In the genomic region with DNA sequence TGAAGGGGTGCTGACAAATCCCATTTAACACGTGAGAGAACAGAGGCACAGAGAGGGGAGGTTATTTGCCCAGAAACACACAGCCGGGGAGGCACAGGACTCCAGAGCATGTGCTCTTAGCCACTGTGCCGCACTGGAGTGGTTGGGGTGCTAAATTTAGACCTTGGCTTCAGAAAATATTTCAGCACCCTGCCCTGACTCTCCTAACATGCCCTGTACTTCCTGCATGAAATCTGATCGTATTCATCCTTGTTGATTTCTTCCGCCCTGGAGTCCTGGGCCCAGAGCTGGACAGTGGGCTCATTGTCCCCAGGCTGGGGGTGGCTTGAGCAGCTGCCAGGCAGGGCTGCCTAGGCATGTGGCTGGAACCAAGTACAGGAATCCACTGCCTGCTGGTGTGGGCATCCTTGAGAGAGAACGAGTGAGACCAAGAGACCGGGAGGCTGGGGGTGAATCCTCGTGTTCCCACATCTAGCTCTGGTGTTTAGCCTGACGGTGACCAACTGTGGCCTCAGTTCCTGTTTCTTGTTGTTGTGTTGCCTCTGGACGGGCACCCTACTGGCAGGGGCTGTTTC, we compare ENCODE assay signal across 9 cellular contexts. TPM values are rescaled to one million over a fixed set of nuclear protein-coding genes. Genes with fewer than 3 reads are reported as not detected.
DNase-seq lines count a peak whose midpoint lies in the region; ATAC-seq and TF ChIP-seq lines count a peak whose summit lies in the region.
"Had no signal": no experiment of that assay in that cellular context is flagged by ENCODE, and none has a peak within 500 bp of the region (broad histone marks: within the 10 kb centered on the region; RNA-seq: fewer than 3 reads in every experiment).

No MANE protein-coding gene starts in this region.

- H3K27ac Mint-ChIP-seq in Caco-2 (ENCODE audit: unreplicated experiment): no peak overlapping the region

- no peak overlapping the region for H3K4me3 Mint-ChIP-seq in Caco-2 (ENCODE audit: unreplicated experiment)

- H3K27me3 ChIP-seq in liver (ENCODE audit: control insufficient read depth in 4 of 4, insufficient read depth in 4 of 4, low read length in 3 of 4): no peaks in the 10 kb centered on the region
- no peaks in the 10 kb centered on the region for H3K27me3 ChIP-seq in tibial nerve
- no peaks in the 10 kb centered on the region for H3K27me3 ChIP-seq in Caco-2 (replicated peaks; ENCODE audit: control insufficient read depth, insufficient read depth, low read length)
- H3K27me3 ChIP-seq in A673 (replicated peaks; ENCODE audit: insufficient read depth, low read depth, low read length, poor library complexity): no peaks in the 10 kb centered on the region
- H3K27me3 ChIP-seq: MG63 had no signal

- peak; percentile 65 to 93 for TF ChIP-seq EP300 in tibial nerve (IDR thresholded peaks at IDR 0.05)

- H3K9ac ChIP-seq in liver (ENCODE audit: low read depth in 1 of 2, low read length in 2 of 2): no peak overlapping the region

- DNase-seq in M059J (ENCODE audit: low read depth): peak; percentile 88
- DNase-seq in cerebellum (ENCODE audit: low spot score): peak; percentile 44
- DNase-seq in tibial nerve (ENCODE audit: low spot score in 2 of 2): peak; percentile 39 to 60
- DNase-seq in NCI-H1092 treated with DMSO at 0.1 percent for 48 hours (lab: John Stamatoyannopoulos, UW): no peak
- no peak for DNase-seq in Caco-2
- no peak for DNase-seq in A673 (ENCODE audit: low spot score)
- DNase-seq: MG63 had no signal

- H3K36me3 Mint-ChIP-seq in Caco-2 (ENCODE audit: insufficient read depth, unreplicated experiment): no peaks in the 10 kb centered on the region

- WGBS in liver: 61% methylated on average over 10 of the region's 10 CpGs
- WGBS in tibial nerve, 2 donors: 13 to 31% methylated on average over 10 of the region's 10 CpGs

- peak in 1 of 2 donors; percentile 12 for TF ChIP-seq POLR2A in tibial nerve (IDR thresholded peaks at IDR 0.05)

- CTCF ChIA-PET in Caco-2 (lab: Charles Lee) (no interaction called here), A673 (lab: Charles Lee) (no interaction called here)

- no peak for ATAC-seq in HG02798 (IDR thresholded peaks at IDR 0.05; ENCODE audit: poor library complexity, unreplicated experiment)

- no peak for TF ChIP-seq RAD21 in liver (IDR thresholded peaks at IDR 0.05)

- no peaks in the 10 kb centered on the region for H3K9me3 ChIP-seq in liver (ENCODE audit: control insufficient read depth in 4 of 4, low read length in 3 of 4)
- H3K9me3 ChIP-seq in tibial nerve: no peaks in the 10 kb centered on the region
- H3K9me3 ChIP-seq in Caco-2: no peaks in the 10 kb centered on the region
- H3K9me3 ChIP-seq in A673 (ENCODE audit: low read depth, low read length, poor library complexity, severe bottlenecking): no peaks in the 10 kb centered on the region
- H3K9me3 ChIP-seq: MG63 had no signal

- TF ChIP-seq CTCF in liver (IDR thresholded peaks at IDR 0.05; ENCODE audit: low read depth, low read length, missing input control): no peak
- TF ChIP-seq CTCF in tibial nerve (IDR thresholded peaks at IDR 0.05): no peak
- no peak for TF ChIP-seq CTCF in Caco-2 (IDR thresholded peaks at IDR 0.05; ENCODE audit: insufficient read depth in 1 of 2, low read depth in 1 of 2, low read length in 1 of 2, severe bottlenecking in 1 of 2, unreplicated experiment in 1 of 2)
- no peak for TF ChIP-seq CTCF in A673 (conservative IDR thresholded peaks at IDR 0.05; ENCODE audit: low read depth, low read length)

- BruUV-seq in Caco-2 (replicated peaks; lab: Mats Ljungman, UMichigan) (no TSS peak), A673 (replicated peaks; lab: Mats Ljungman, UMichigan) (no TSS peak)

- H3K4me3 ChIP-seq in liver (ENCODE audit: low read depth in 1 of 3, low read length in 3 of 3) (no peak overlapping the region), tibial nerve (no peak overlapping the region), Caco-2 (ENCODE audit: low read depth, low read length) (no peak overlapping the region), A673 (ENCODE audit: low read depth, low read length, poor library complexity, severe bottlenecking) (no peak overlapping the region)
- H3K4me3 ChIP-seq: MG63 had no signal

- H3K9me3 Mint-ChIP-seq in Caco-2 (ENCODE audit: unreplicated experiment): no peaks in the 10 kb centered on the region

- POLR2A ChIA-PET in Caco-2 (lab: Charles Lee): no interaction called here
- POLR2A ChIA-PET in A673 (lab: Charles Lee; ENCODE audit: low non-redundant PET): no interaction called here

- H3K4me1 Mint-ChIP-seq in Caco-2 (ENCODE audit: low read depth, unreplicated experiment): no peaks in the 10 kb centered on the region

- intact Hi-C loops in Caco-2 (cut with micrococcal nuclease; ENCODE audit: unreplicated experiment): no loop called here
- intact Hi-C loops in A673 (cut with micrococcal nuclease; ENCODE audit: unreplicated experiment): no loop called here

- H3K27me3 Mint-ChIP-seq in Caco-2 (ENCODE audit: insufficient read depth, unreplicated experiment): no peaks in the 10 kb centered on the region

- peak overlapping the region in 1 of 2 donors; percentile 54 for H3K27ac ChIP-seq in liver (ENCODE audit: low read depth in 1 of 2, low read length in 2 of 2)
- H3K27ac ChIP-seq in tibial nerve: peak overlapping the region; percentile 76 to 95 (median 84)
- no peak overlapping the region for H3K27ac ChIP-seq in A673 (ENCODE audit: low read depth, low read length, poor library complexity, severe bottlenecking)

- H3K36me3 ChIP-seq in liver (ENCODE audit: control insufficient read depth in 4 of 4, insufficient read depth in 3 of 4, low read depth in 1 of 4, low read length in 3 of 4): no peaks in the 10 kb centered on the region
- no peaks in the 10 kb centered on the region for H3K36me3 ChIP-seq in tibial nerve
- no peaks in the 10 kb centered on the region for H3K36me3 ChIP-seq in Caco-2 (ENCODE audit: control insufficient read depth, insufficient read depth, low read length)
- no peaks in the 10 kb centered on the region for H3K36me3 ChIP-seq in A673 (ENCODE audit: insufficient read depth, low read length, poor library complexity, severe bottlenecking)
- H3K36me3 ChIP-seq: MG63 had no signal

- H3K4me1 ChIP-seq in liver (ENCODE audit: control insufficient read depth in 4 of 4, insufficient read depth in 4 of 4, low read length in 3 of 4): peaks cover 5% of the 10 kb centered on the region in 4 donors
- H3K4me1 ChIP-seq in tibial nerve: peaks cover 0 to 82% (median 29%) of the 10 kb centered on the region in 4 donors
- no peaks in the 10 kb centered on the region for H3K4me1 ChIP-seq in Caco-2
- H3K4me1 ChIP-seq in A673 (ENCODE audit: insufficient read depth, low read length, poor library complexity, severe bottlenecking): no peaks in the 10 kb centered on the region

TF ChIP-seq in liver, 16 proteins besides CTCF, POLR2A, EP300 and RAD21 (continues in another document):
- TF ChIP-seq, protein P1, sequence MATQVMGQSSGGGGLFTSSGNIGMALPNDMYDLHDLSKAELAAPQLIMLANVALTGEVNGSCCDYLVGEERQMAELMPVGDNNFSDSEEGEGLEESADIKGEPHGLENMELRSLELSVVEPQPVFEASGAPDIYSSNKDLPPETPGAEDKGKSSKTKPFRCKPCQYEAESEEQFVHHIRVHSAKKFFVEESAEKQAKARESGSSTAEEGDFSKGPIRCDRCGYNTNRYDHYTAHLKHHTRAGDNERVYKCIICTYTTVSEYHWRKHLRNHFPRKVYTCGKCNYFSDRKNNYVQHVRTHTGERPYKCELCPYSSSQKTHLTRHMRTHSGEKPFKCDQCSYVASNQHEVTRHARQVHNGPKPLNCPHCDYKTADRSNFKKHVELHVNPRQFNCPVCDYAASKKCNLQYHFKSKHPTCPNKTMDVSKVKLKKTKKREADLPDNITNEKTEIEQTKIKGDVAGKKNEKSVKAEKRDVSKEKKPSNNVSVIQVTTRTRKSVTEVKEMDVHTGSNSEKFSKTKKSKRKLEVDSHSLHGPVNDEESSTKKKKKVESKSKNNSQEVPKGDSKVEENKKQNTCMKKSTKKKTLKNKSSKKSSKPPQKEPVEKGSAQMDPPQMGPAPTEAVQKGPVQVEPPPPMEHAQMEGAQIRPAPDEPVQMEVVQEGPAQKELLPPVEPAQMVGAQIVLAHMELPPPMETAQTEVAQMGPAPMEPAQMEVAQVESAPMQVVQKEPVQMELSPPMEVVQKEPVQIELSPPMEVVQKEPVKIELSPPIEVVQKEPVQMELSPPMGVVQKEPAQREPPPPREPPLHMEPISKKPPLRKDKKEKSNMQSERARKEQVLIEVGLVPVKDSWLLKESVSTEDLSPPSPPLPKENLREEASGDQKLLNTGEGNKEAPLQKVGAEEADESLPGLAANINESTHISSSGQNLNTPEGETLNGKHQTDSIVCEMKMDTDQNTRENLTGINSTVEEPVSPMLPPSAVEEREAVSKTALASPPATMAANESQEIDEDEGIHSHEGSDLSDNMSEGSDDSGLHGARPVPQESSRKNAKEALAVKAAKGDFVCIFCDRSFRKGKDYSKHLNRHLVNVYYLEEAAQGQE (IDR thresholded peaks at IDR 0.05): peak; percentile 16
- TF ChIP-seq HNF4A (conservative IDR thresholded peaks at IDR 0.05) (no peak), SP1 (IDR thresholded peaks at IDR 0.05) (peak; percentile 22), FOXA1 (IDR thresholded peaks at IDR 0.05) (no peak)

RNA-seq across cellular contexts. Expression of gene SLC27A1, which starts 5.3 kb away (rescaled TPM):
- total RNA-seq in M059J (2014; rRNA removed; shearing (Covaris generic)): 4.8 and 12.2 TPM in 2 replicates
- 23.0 TPM for total RNA-seq in cerebellum
- 1 to 10 TPM; 3.5 to 7.4 TPM for total RNA-seq in liver
- polyA plus RNA-seq in liver: 1 to 10 TPM; 2.4 to 4.4 TPM
- total RNA-seq in tibial nerve: 10 to 100 TPM; 30.6 to 69.3 (median 55.9) TPM
- total RNA-seq in Caco-2 (2022): 3.7 and 3.9 TPM in 2 replicates
- total RNA-seq in A673 (2021): 3.0 and 6.9 TPM in 2 replicates

RNA-seq across cellular contexts. Expression of gene NXNL1, which starts 14.9 kb away (rescaled TPM):
- not detected in 2 replicates for total RNA-seq in M059J (2014; rRNA removed; shearing (Covaris generic))
- total RNA-seq in cerebellum (not detected), liver (not detected), tibial nerve (under 1 TPM in 1 of 4 donors, not detected in 3; 0.44 TPM), Caco-2 (2022) (not detected in 2 replicates), A673 (2021) (not detected in 2 replicates)
- polyA plus RNA-seq in liver: not detected

RNA-seq across cellular contexts. Expression of gene TMEM221, which starts 27.2 kb away (rescaled TPM):
- total RNA-seq in M059J (2014; rRNA removed; shearing (Covaris generic)): 0.25 TPM in 1 of 2 replicates, not detected in the other
- total RNA-seq in cerebellum: 0.45 TPM
- total RNA-seq in liver: under 1 TPM; 0.08 to 0.14 TPM
- polyA plus RNA-seq in liver: under 1 TPM; 0.06 to 0.15 TPM
- 1 to 10 TPM in 1 of 4 donors, under 1 TPM in 2, not detected in 1; 0.21 to 2.0 (median 0.30) TPM for total RNA-seq in tibial nerve
- total RNA-seq in Caco-2 (2022): 0.37 TPM in 1 of 2 replicates, not detected in the other
- total RNA-seq in A673 (2021): 0.31 TPM in 1 of 2 replicates, not detected in the other

RNA-seq across cellular contexts. Expression of gene PGLS, which starts 35.8 kb away (rescaled TPM):
- 53.3 and 66.8 TPM in 2 replicates for total RNA-seq in M059J (2014; rRNA removed; shearing (Covaris generic))
- total RNA-seq in cerebellum: 31.0 TPM
- total RNA-seq in liver: 10 to 100 TPM; 16.9 to 25.7 TPM
- polyA plus RNA-seq in liver: 10 to 100 TPM; 32.8 to 62.2 TPM
- total RNA-seq in tibial nerve: 10 to 100 TPM; 82.2 to 96.7 (median 92.2) TPM
- total RNA-seq in Caco-2 (2022): 69.2 and 69.7 TPM in 2 replicates
- total RNA-seq in A673 (2021): 80.1 and 94.4 TPM in 2 replicates

RNA-seq across cellular contexts. Expression of gene MVB12A, which starts 55.8 kb away (rescaled TPM):
- 144 and 151 TPM in 2 replicates for total RNA-seq in M059J (2014; rRNA removed; shearing (Covaris generic))
- total RNA-seq in cerebellum: 14.1 TPM
- total RNA-seq in liver: 10 to 100 TPM in 1 of 2 donors, 1 to 10 TPM in 1; 9.8 to 17.2 TPM
- 10 to 100 TPM; 14.3 to 22.8 TPM for polyA plus RNA-seq in liver
- total RNA-seq in tibial nerve: 10 to 100 TPM; 42.8 to 87.9 (median 51.9) TPM
- total RNA-seq in Caco-2 (2022): 36.7 and 37.6 TPM in 2 replicates
- 39.5 and 56.9 TPM in 2 replicates for total RNA-seq in A673 (2021)

Comparison
In these comparisons a context has a peak if more than half of its experiments do, and no peak if none do; other contexts are left out.
1. DNase-seq: peak in M059J (single experiment), cerebellum (single experiment) and tibial nerve (2 of 2); none in NCI-H1092 treated with DMSO at 0.1 percent for 48 hours (single experiment), Caco-2 (0 of 2) and A673 (single experiment).